14 cellular contexts compared by ENCODE assay signal in genomic region chr7:22296265-22296566, GRCh38.
"Had no signal": no experiment of that assay in that cellular context is flagged by ENCODE, and none has a peak within 500 bp of the region (broad histone marks: within the 10 kb centered on the region; RNA-seq: fewer than 3 reads in every experiment).

No MANE protein-coding gene starts in this region.

- H3K27me3 ChIP-seq: cardiac muscle cell, foreskin keratinocyte, neutrophil, upper lobe of left lung had no signal

- H3K4me1 ChIP-seq: foreskin keratinocyte had no signal

- DNase-seq: activated CD4-positive, alpha-beta T cell treated with anti-CD3 and anti-CD28 coated beads, Interleukin-2, amount 50 U/mL, for 48 hours; activated naive CD4-positive, alpha-beta T cell treated with anti-CD3 and anti-CD28 coated beads, Interleukin-2, amount 10 ng/mL, durations not matched to agents 7 days and 5 days; activated T-cell treated with anti-CD3 and anti-CD28 coated beads, Interleukin-2, amount 50 U/mL, for 1 hour; foreskin keratinocyte; lower lobe of right lung; mucosa of descending colon; naive thymus-derived CD4-positive, alpha-beta T cell; stimulated activated CD4-positive, alpha-beta T cell treated with anti-CD3 and anti-CD28 coated beads, Interleukin-12 subunit alpha, Interleukin-12 subunit beta, amount 100 ng/mL, for 4 hours; stimulated activated naive B cell treated with anti-CD40 and anti-IgM and Interleukin-4, amounts not matched to agents 10 μg/mL and 1 μg/mL and 100 μg/mL, for 72 hours; T-helper 9 cell; upper lobe of left lung had no signal

- H3K9me3 ChIP-seq: lower lobe of right lung, mucosa of descending colon, neutrophil, upper lobe of left lung had no signal

- H3K27ac ChIP-seq: cardiac muscle cell, foreskin keratinocyte, lower lobe of right lung, neutrophil had no signal

- H3K36me3 ChIP-seq: cardiac muscle cell, lower lobe of right lung, neutrophil, upper lobe of left lung had no signal

- H3K4me3 ChIP-seq: cardiac muscle cell, lower lobe of right lung, mucosa of descending colon, upper lobe of left lung had no signal

- ATAC-seq: activated CD4-positive, CD25-positive, alpha-beta regulatory T cell treated with anti-CD3 and anti-CD28 coated beads, Interleukin-2, amount 50 U/mL, for 24 hours; foreskin keratinocyte; mucosa of descending colon; naive thymus-derived CD4-positive, alpha-beta T cell had no signal
